1 cellular context compared by ENCODE assay signal in the genomic region with DNA sequence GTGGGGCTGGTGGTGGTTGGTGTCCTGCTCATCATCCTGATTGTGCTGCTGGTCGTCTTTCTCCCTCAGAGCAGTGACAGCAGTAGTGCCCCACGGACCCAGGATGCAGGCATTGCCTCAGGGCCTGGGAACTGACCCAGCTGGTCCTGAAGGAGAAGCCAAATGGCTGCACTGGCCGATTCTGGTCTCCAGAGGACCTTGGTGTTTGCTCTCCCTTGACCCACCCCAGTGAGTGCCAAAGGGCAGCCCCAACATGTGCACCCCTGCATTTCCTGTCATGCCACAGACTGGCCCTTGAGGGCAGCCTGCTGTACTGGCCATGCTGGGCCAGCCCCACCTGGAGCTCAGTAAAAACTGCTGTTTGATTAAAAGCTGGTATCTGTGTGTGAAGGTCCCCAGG.
TF ChIP-seq lines count a peak whose summit lies in the region.

No MANE protein-coding gene starts in this region.

TF ChIP-seq in HepG2, 621 proteins besides CTCF, POLR2A, EP300 and RAD21 (continued from another document and continues in another):
- TF ChIP-seq, protein P1, sequence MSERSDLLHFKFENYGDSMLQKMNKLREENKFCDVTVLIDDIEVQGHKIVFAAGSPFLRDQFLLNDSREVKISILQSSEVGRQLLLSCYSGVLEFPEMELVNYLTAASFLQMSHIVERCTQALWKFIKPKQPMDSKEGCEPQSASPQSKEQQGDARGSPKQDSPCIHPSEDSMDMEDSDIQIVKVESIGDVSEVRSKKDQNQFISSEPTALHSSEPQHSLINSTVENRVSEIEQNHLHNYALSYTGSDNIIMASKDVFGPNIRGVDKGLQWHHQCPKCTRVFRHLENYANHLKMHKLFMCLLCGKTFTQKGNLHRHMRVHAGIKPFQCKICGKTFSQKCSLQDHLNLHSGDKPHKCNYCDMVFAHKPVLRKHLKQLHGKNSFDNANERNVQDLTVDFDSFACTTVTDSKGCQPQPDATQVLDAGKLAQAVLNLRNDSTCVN (CRISPR knock-in tag; IDR thresholded peaks at IDR 0.05; ENCODE audit: borderline replicate concordance) = peak; percentile 76; the same call in 1 of the 2 replicates
- TF ChIP-seq ZNF543 (CRISPR knock-in tag; IDR thresholded peaks at IDR 0.05) (no peak), DDIT3 (CRISPR knock-in tag; IDR thresholded peaks at IDR 0.05) (no peak), ZBTB7A (CRISPR knock-in tag; IDR thresholded peaks at IDR 0.05) (no peak), GATAD2A (CRISPR knock-in tag; IDR thresholded peaks at IDR 0.05) (0 out of 2 replicates have a peak, but pooled peaks have one; percentile 24), ZNF839 (CRISPR knock-in tag; IDR thresholded peaks at IDR 0.05; ENCODE audit: borderline replicate concordance) (no peak), ZNF225 (CRISPR knock-in tag; IDR thresholded peaks at IDR 0.05) (no peak), MBD4 (IDR thresholded peaks at IDR 0.05; ENCODE audit: borderline replicate concordance, low read length) (no peak), TSC22D2 (CRISPR knock-in tag; IDR thresholded peaks at IDR 0.05; ENCODE audit: borderline replicate concordance) (no peak), ZNF121 (CRISPR knock-in tag; IDR thresholded peaks at IDR 0.05) (peak; percentile 50; the same call in 1 of the 2 replicates), MYNN (CRISPR knock-in tag; IDR thresholded peaks at IDR 0.05; ENCODE audit: low read depth) (no peak), BORCS8-MEF2B (CRISPR knock-in tag; IDR thresholded peaks at IDR 0.05) (no peak), AGO1 (IDR thresholded peaks at IDR 0.05; ENCODE audit: low read depth, low read length, poor library complexity, severe bottlenecking) (no peak), ZNF782 (CRISPR knock-in tag; IDR thresholded peaks at IDR 0.05; ENCODE audit: borderline replicate concordance) (no peak), SOX6 (IDR thresholded peaks at IDR 0.05) (no peak), SOX6 (CRISPR knock-in tag; IDR thresholded peaks at IDR 0.05) (0 out of 2 replicates have a peak, but pooled peaks have one; percentile 23), CREBL2 (CRISPR knock-in tag; IDR thresholded peaks at IDR 0.05; ENCODE audit: borderline replicate concordance) (no peak), LBX2 (CRISPR knock-in tag; IDR thresholded peaks at IDR 0.05; ENCODE audit: borderline replicate concordance) (no peak), NFKB2 (CRISPR knock-in tag; IDR thresholded peaks at IDR 0.05; ENCODE audit: borderline replicate concordance) (no peak), ZNF232 (CRISPR knock-in tag; IDR thresholded peaks at IDR 0.05; ENCODE audit: borderline replicate concordance) (0 out of 2 replicates have a peak, but pooled peaks have one; percentile 25), ADNP (CRISPR knock-in tag; IDR thresholded peaks at IDR 0.05) (no peak), NFE2L2 (IDR thresholded peaks at IDR 0.05; ENCODE audit: low read length) (no peak), DNMT3B (CRISPR knock-in tag; conservative IDR thresholded peaks at IDR 0.05) (no peak), THAP11 (CRISPR knock-in tag; IDR thresholded peaks at IDR 0.05) (peak; percentile 40; the same call in 1 of the 2 replicates), ZNF740 (CRISPR knock-in tag; IDR thresholded peaks at IDR 0.05) (no peak), CREB1 (IDR thresholded peaks at IDR 0.05) (no peak), CREB1 (CRISPR knock-in tag; IDR thresholded peaks at IDR 0.05) (no peak), ZNF335 (CRISPR knock-in tag; IDR thresholded peaks at IDR 0.05) (0 out of 2 replicates have a peak, but pooled peaks have one; percentile 19), SOX5 (CRISPR knock-in tag; IDR thresholded peaks at IDR 0.05; ENCODE audit: borderline replicate concordance) (peak; percentile 56; the same call in 1 of the 2 replicates), ZNF564 (CRISPR knock-in tag; IDR thresholded peaks at IDR 0.05) (0 out of 2 replicates have a peak, but pooled peaks have one; percentile 48), ZNF737 (CRISPR knock-in tag; IDR thresholded peaks at IDR 0.05; ENCODE audit: borderline replicate concordance) (no peak), SALL2 (CRISPR knock-in tag; IDR thresholded peaks at IDR 0.05) (no peak), MXD4 (CRISPR knock-in tag; IDR thresholded peaks at IDR 0.05) (0 out of 2 replicates have a peak, but pooled peaks have one; percentile 31), ZFYVE20 (CRISPR knock-in tag; IDR thresholded peaks at IDR 0.05; ENCODE audit: borderline replicate concordance, low read depth) (no peak), CEBPG (CRISPR knock-in tag; IDR thresholded peaks at IDR 0.05) (0 out of 2 replicates have a peak, but pooled peaks have one; percentile 15), LCORL (IDR thresholded peaks at IDR 0.05) (no peak), LCORL (CRISPR knock-in tag; IDR thresholded peaks at IDR 0.05) (peak; percentile 87), FOXP1 (IDR thresholded peaks at IDR 0.05) (no peak), FOXP1 (CRISPR knock-in tag; IDR thresholded peaks at IDR 0.05) (no peak), PHF20 (CRISPR knock-in tag; IDR thresholded peaks at IDR 0.05) (no peak), HINFP (CRISPR knock-in tag; IDR thresholded peaks at IDR 0.05; ENCODE audit: low read depth) (no peak), MIER2 (CRISPR knock-in tag; IDR thresholded peaks at IDR 0.05) (0 out of 2 replicates have a peak, but pooled peaks have one; percentile 58), ZNF619 (CRISPR knock-in tag; IDR thresholded peaks at IDR 0.05) (no peak), SMAD1 (CRISPR knock-in tag; IDR thresholded peaks at IDR 0.05; ENCODE audit: borderline replicate concordance, low read depth) (no peak), ARID5B (CRISPR knock-in tag; IDR thresholded peaks at IDR 0.05) (0 out of 2 replicates have a peak, but pooled peaks have one; percentile 20), TGIF2 (CRISPR knock-in tag; IDR thresholded peaks at IDR 0.05) (no peak), ZNF605 (CRISPR knock-in tag; IDR thresholded peaks at IDR 0.05) (0 out of 2 replicates have a peak, but pooled peaks have one; percentile 45), SMAD9 (CRISPR knock-in tag; IDR thresholded peaks at IDR 0.05) (no peak), HOXA5 (CRISPR knock-in tag; IDR thresholded peaks at IDR 0.05) (no peak), MIER3 (CRISPR knock-in tag; IDR thresholded peaks at IDR 0.05; ENCODE audit: borderline replicate concordance) (no peak)
- TF ChIP-seq, protein P2, sequence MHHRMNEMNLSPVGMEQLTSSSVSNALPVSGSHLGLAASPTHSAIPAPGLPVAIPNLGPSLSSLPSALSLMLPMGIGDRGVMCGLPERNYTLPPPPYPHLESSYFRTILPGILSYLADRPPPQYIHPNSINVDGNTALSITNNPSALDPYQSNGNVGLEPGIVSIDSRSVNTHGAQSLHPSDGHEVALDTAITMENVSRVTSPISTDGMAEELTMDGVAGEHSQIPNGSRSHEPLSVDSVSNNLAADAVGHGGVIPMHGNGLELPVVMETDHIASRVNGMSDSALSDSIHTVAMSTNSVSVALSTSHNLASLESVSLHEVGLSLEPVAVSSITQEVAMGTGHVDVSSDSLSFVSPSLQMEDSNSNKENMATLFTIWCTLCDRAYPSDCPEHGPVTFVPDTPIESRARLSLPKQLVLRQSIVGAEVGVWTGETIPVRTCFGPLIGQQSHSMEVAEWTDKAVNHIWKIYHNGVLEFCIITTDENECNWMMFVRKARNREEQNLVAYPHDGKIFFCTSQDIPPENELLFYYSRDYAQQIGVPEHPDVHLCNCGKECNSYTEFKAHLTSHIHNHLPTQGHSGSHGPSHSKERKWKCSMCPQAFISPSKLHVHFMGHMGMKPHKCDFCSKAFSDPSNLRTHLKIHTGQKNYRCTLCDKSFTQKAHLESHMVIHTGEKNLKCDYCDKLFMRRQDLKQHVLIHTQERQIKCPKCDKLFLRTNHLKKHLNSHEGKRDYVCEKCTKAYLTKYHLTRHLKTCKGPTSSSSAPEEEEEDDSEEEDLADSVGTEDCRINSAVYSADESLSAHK (CRISPR knock-in tag; IDR thresholded peaks at IDR 0.05; ENCODE audit: borderline replicate concordance) = no peak
- TF ChIP-seq, protein P3, sequence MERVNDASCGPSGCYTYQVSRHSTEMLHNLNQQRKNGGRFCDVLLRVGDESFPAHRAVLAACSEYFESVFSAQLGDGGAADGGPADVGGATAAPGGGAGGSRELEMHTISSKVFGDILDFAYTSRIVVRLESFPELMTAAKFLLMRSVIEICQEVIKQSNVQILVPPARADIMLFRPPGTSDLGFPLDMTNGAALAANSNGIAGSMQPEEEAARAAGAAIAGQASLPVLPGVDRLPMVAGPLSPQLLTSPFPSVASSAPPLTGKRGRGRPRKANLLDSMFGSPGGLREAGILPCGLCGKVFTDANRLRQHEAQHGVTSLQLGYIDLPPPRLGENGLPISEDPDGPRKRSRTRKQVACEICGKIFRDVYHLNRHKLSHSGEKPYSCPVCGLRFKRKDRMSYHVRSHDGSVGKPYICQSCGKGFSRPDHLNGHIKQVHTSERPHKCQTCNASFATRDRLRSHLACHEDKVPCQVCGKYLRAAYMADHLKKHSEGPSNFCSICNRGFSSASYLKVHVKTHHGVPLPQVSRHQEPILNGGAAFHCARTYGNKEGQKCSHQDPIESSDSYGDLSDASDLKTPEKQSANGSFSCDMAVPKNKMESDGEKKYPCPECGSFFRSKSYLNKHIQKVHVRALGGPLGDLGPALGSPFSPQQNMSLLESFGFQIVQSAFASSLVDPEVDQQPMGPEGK (CRISPR knock-in tag; IDR thresholded peaks at IDR 0.05) = peak; percentile 64; the same call in 1 of the 2 replicates
- TF ChIP-seq, protein P4, sequence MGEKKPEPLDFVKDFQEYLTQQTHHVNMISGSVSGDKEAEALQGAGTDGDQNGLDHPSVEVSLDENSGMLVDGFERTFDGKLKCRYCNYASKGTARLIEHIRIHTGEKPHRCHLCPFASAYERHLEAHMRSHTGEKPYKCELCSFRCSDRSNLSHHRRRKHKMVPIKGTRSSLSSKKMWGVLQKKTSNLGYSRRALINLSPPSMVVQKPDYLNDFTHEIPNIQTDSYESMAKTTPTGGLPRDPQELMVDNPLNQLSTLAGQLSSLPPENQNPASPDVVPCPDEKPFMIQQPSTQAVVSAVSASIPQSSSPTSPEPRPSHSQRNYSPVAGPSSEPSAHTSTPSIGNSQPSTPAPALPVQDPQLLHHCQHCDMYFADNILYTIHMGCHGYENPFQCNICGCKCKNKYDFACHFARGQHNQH (CRISPR knock-in tag; IDR thresholded peaks at IDR 0.05) = no peak
- TF ChIP-seq, protein P5, sequence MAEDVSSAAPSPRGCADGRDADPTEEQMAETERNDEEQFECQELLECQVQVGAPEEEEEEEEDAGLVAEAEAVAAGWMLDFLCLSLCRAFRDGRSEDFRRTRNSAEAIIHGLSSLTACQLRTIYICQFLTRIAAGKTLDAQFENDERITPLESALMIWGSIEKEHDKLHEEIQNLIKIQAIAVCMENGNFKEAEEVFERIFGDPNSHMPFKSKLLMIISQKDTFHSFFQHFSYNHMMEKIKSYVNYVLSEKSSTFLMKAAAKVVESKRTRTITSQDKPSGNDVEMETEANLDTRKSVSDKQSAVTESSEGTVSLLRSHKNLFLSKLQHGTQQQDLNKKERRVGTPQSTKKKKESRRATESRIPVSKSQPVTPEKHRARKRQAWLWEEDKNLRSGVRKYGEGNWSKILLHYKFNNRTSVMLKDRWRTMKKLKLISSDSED (CRISPR knock-in tag; IDR thresholded peaks at IDR 0.05) = no peak
